10 cellular contexts compared by ENCODE assay signal in genomic region chrX:96721398-96721797, GRCh38. TPM values are rescaled to one million over a fixed set of nuclear protein-coding genes. Genes with fewer than 3 reads are reported as not detected.
DNase-seq lines count a peak whose midpoint lies in the region; ATAC-seq and TF ChIP-seq lines count a peak whose summit lies in the region.
"Had no signal": no experiment of that assay in that cellular context is flagged by ENCODE, and none has a peak within 500 bp of the region (broad histone marks: within the 10 kb centered on the region; RNA-seq: fewer than 3 reads in every experiment).

No MANE protein-coding gene starts in this region.

- peak; percentile 14 for DNase-seq in germinal center (ENCODE audit: low spot score)
- DNase-seq in NCI-H1694 treated with DMSO at 0.1 percent for 48 hours (lab: John Stamatoyannopoulos, UW) = no peak
- no peak for DNase-seq in heart left ventricle
- DNase-seq in kidney glomerular epithelial cell (lab: John Stamatoyannopoulos, UW) = no peak
- DNase-seq in iPS-NIHi11 (ENCODE audit: low spot score) = no peak
- DNase-seq: Calu3, NCI-H748 treated with DMSO at 0.1 percent for 48 hours had no signal

- intact Hi-C loops in heart left ventricle (cut with DNase I) = no loop called here

- no peak overlapping the region for H3K4me3 ChIP-seq in heart left ventricle

- no peak for TF ChIP-seq POLR2A in heart left ventricle (IDR thresholded peaks at IDR 0.05)

- TF ChIP-seq CTCF in heart left ventricle (IDR thresholded peaks at IDR 0.05) = no peak

- peaks cover 0 to 3% (median 0%) of the 10 kb centered on the region in 12 donors for H3K4me1 ChIP-seq in heart left ventricle

- peaks cover 0 to 7% (median 0%) of the 10 kb centered on the region in 12 donors for H3K9me3 ChIP-seq in heart left ventricle

- no peaks in the 10 kb centered on the region for H3K36me3 ChIP-seq in heart left ventricle

- peak; percentile 100 for ATAC-seq in GM18511 (IDR thresholded peaks at IDR 0.05; ENCODE audit: unreplicated experiment)
- peak; percentile 99 for ATAC-seq in GM21515 (IDR thresholded peaks at IDR 0.05; ENCODE audit: unreplicated experiment)
- ATAC-seq in HG03139 (IDR thresholded peaks at IDR 0.05; ENCODE audit: unreplicated experiment) = peak; percentile 100
- ATAC-seq in heart left ventricle = no peak

- H3K27me3 ChIP-seq in heart left ventricle = peaks cover 0 to 7% (median 0%) of the 10 kb centered on the region in 9 donors

- no peak overlapping the region for H3K27ac ChIP-seq in heart left ventricle

RNA-seq across cellular contexts. Expression of gene DIAPH2, which starts 36.8 kb away (rescaled TPM):
- 10 to 100 TPM in 8 of 9 donors, 1 to 10 TPM in 1; 9.0 to 18.8 (median 14.3) TPM for total RNA-seq in heart left ventricle
- 1 to 10 TPM; 3.7 TPM for polyA plus RNA-seq in heart left ventricle

Comparison
In these comparisons a context has a peak if more than half of its experiments do, and no peak if none do; other contexts are left out.
1. ATAC-seq: peak in GM18511 (single experiment), GM21515 (single experiment) and HG03139 (single experiment); none in heart left ventricle (0 of 4).